In the genomic region with DNA sequence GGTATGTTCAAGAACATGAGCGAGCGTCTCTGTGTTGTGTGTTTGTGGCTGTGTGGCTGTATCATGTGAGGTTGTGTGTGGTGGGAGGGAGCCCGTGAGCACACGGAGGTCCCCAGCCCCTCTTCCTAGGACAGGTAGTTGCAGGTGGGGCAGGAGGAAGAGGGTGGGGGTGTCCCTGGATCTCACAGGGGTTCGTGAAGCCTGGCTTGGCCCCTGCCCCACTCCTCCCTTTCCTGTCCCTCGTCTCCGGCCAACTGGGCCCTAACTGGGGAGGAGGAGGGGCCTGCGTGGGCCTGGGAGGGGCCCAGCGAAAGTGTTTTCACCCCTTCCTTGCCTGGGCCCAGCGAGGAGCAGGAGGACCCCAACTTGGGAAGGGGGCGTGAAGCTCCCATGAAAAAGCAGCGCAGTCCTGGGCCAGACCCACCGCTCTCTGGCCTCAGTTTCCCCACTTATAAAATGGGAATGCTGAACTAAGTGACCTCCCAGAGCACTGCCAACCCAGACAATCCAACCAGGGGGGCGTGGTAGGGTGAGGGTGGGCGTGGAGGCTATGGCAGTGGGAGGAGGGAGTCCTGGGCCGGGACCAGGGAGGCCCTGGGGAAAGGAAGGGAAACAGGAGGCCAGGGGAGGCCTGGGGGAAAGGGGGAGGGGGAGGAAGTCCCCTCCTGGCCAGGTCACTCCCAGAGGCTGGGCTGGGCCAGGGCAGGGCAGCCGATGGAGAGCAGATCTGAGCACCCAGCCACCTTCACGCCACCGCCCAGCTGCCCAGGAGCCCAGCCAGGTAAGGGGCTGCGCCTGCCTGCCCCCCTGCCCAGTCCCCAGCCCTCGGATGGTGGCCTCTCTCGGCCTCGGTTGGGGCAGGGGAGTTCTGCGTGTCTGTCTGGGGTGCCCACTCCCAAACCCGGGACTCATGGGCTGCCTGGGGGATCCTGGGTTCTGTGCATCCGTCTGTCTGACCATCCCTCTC, we compare ENCODE assay signal across 1 cellular context.
TF ChIP-seq lines count a peak whose summit lies in the region.

A gene (plus strand): TSS at position 683 of the 967 bp plus-strand sequence. CDS start 473 bp downstream, outside the sequence.

TF ChIP-seq in K562, 482 proteins besides CTCF, POLR2A, EP300 and RAD21:
- TF ChIP-seq POLR2G (IDR thresholded peaks at IDR 0.05; ENCODE audit: low read depth, low read length) (peak; percentile 69), DMBX1 (CRISPR knock-in tag; IDR thresholded peaks at IDR 0.05; ENCODE audit: borderline replicate concordance) (no peak)
